In genomic region chr1:56542651-56543050, GRCh38 we compare ENCODE assay signal across 23 cellular contexts. TPM values are rescaled to one million over a fixed set of nuclear protein-coding genes. Genes with fewer than 3 reads are reported as not detected.
DNase-seq lines count a peak whose midpoint lies in the region; ATAC-seq, FAIRE-seq and TF ChIP-seq lines count a peak whose summit lies in the region.
"Had no signal": no experiment of that assay in that cellular context is flagged by ENCODE, and none has a peak within 500 bp of the region (broad histone marks: within the 10 kb centered on the region; RNA-seq: fewer than 3 reads in every experiment).

No MANE protein-coding gene starts in this region.

- no peaks in the 10 kb centered on the region for H3K27me3 ChIP-seq in GM23338 (ENCODE audit: insufficient read depth)
- H3K27me3 ChIP-seq in thyroid gland = no peaks in the 10 kb centered on the region
- no peaks in the 10 kb centered on the region for H3K27me3 ChIP-seq in tibial nerve

- TF ChIP-seq POLR2A in thyroid gland (IDR thresholded peaks at IDR 0.05) (no peak), tibial nerve (IDR thresholded peaks at IDR 0.05) (no peak), H54 (IDR thresholded peaks at IDR 0.05; ENCODE audit: low read depth, low read length) (no peak)

- H3K4me3 Mint-ChIP-seq in GM23338 = no peak overlapping the region
- no peak overlapping the region for H3K4me3 Mint-ChIP-seq in activated CD4-positive, alpha-beta T cell treated with anti-CD3 and anti-CD28 coated beads, Interleukin-2, amount 10 ng/mL, durations not matched to agents 7 days and 5 days
- H3K4me3 Mint-ChIP-seq: CD4-positive, alpha-beta memory T cell; HFFc6 had no signal

- TF ChIP-seq CTCF in GM23338 (conservative IDR thresholded peaks at IDR 0.05; ENCODE audit: low read depth in 2 of 2) (no peak), HEK293 (tag by site-specific recombination; IDR thresholded peaks at IDR 0.05) (no peak), thyroid gland (IDR thresholded peaks at IDR 0.05) (no peak), tibial nerve (IDR thresholded peaks at IDR 0.05) (no peak)

- H3K9me2 ChIP-seq in GM23338 (ENCODE audit: insufficient read depth) = peaks cover 6% of the 10 kb centered on the region; the same call in 1 of the 2 replicates

- H2AFZ ChIP-seq in GM23338 = no peak overlapping the region
- H2AFZ ChIP-seq: GM23248 had no signal

- no peak overlapping the region for H3K4me3 ChIP-seq in GM23338
- H3K4me3 ChIP-seq in HEK293 (ENCODE audit: low read depth, low read length) = no peak overlapping the region
- H3K4me3 ChIP-seq in thyroid gland (replicated peaks in 1 of 3) = no peak overlapping the region
- H3K4me3 ChIP-seq in tibial nerve = no peak overlapping the region
- H3K4me3 ChIP-seq: A549, GM23248 had no signal

- H3K36me3 ChIP-seq in GM23338 (ENCODE audit: insufficient read depth) (0 out of 2 replicates have a peak, but pooled peaks cover 6% of the 10 kb centered on the region), HEK293 (ENCODE audit: control insufficient read depth in 2 of 2, insufficient read depth in 1 of 2, low read length in 2 of 2) (no peaks in the 10 kb centered on the region), thyroid gland (no peaks in the 10 kb centered on the region), tibial nerve (no peaks in the 10 kb centered on the region)

- peaks cover 96% of the 10 kb centered on the region for H3K79me2 ChIP-seq in GM23338 (replicated peaks; ENCODE audit: insufficient read depth)

- H3K4me1 Mint-ChIP-seq in GM23338 = peaks cover 89% of the 10 kb centered on the region
- no peaks in the 10 kb centered on the region for H3K4me1 Mint-ChIP-seq in activated CD4-positive, alpha-beta T cell treated with anti-CD3 and anti-CD28 coated beads, Interleukin-2, amount 10 ng/mL, durations not matched to agents 7 days and 5 days
- H3K4me1 Mint-ChIP-seq: CD4-positive, alpha-beta memory T cell had no signal

- DNase-seq in GM23338 (ENCODE audit: low spot score) (no peak), fibroblast of gingiva (ENCODE audit: low read depth) (peak; percentile 48), thyroid gland (peak; percentile 81 to 84), tibial nerve (ENCODE audit: low spot score in 2 of 2) (no peak), H54 (ENCODE audit: insufficient read length, low spot score) (no peak)
- no peak for DNase-seq in activated CD4-positive, alpha-beta T cell treated with anti-CD3 and anti-CD28 coated beads, Interleukin-2, amount 10 ng/mL, durations not matched to agents 7 days and 5 days
- DNase-seq: 8988T; ACHN; AML-193; C1 segment of cervical spinal cord; Calu3; CD4-positive, alpha-beta memory T cell; COR-L47; DMS53; DMS79 treated with DMSO at 0.1 percent for 48 hours; GM23248; H7; HFFc6 had no signal

- H3K27me3 Mint-ChIP-seq in GM23338 (ENCODE audit: insufficient read depth, low read depth, poor library complexity) = peaks cover 4% of the 10 kb centered on the region
- peaks cover 6% of the 10 kb centered on the region for H3K27me3 Mint-ChIP-seq in activated CD4-positive, alpha-beta T cell treated with anti-CD3 and anti-CD28 coated beads, Interleukin-2, amount 10 ng/mL, durations not matched to agents 7 days and 5 days

- CTCF ChIA-PET in HEK293 (lab: Yijun Ruan, JAX) = interaction anchor here (0.7 kb wide), 1 partner anchor 1007 kb away, joined by 6 read pairs; no protein-coding TSS in a partner anchor
- CTCF ChIA-PET in activated CD4-positive, alpha-beta T cell treated with anti-CD3 and anti-CD28 coated beads, Interleukin-2, amount 10 ng/mL, durations not matched to agents 7 days and 5 days (lab: Charles Lee) = no interaction called here

- ATAC-seq in GM23338 = no peak
- ATAC-seq: A549, HCT116 had no signal

- POLR2A ChIA-PET in HEK293 (lab: Yijun Ruan, JAX) = no interaction called here
- POLR2A ChIA-PET in activated CD4-positive, alpha-beta T cell treated with anti-CD3 and anti-CD28 coated beads, Interleukin-2, amount 10 ng/mL, durations not matched to agents 7 days and 5 days (lab: Charles Lee) = no interaction called here

- FAIRE-seq in H54 (lab: Jason Lieb, UNC) = no peak
- FAIRE-seq: A549, G401.6, GM12892 had no signal

- H3K4me1 ChIP-seq in GM23338 (ENCODE audit: insufficient read depth) = peaks cover 93% of the 10 kb centered on the region
- H3K4me1 ChIP-seq in HEK293 (ENCODE audit: control insufficient read depth, insufficient read depth, low read length) = peaks cover 3% of the 10 kb centered on the region; the same call in 1 of the 2 replicates
- peaks cover 92 to 96% of the 10 kb centered on the region in 2 donors for H3K4me1 ChIP-seq in thyroid gland
- H3K4me1 ChIP-seq in tibial nerve = peaks cover 0 to 89% (median 17%) of the 10 kb centered on the region in 4 donors
- H3K4me1 ChIP-seq: A549 had no signal

- WGBS in thyroid gland, 2 donors = 23 to 45% methylated on average over 5 of the region's 5 CpGs
- WGBS in tibial nerve, 2 donors = 84 to 97% methylated on average over 5 of the region's 5 CpGs

- 0 out of 2 replicates have a peak, but pooled peaks cover 6% of the 10 kb centered on the region for H3F3A ChIP-seq in GM23338 (replicated peaks; ENCODE audit: low read depth)

- TF ChIP-seq EP300 in tibial nerve (IDR thresholded peaks at IDR 0.05) = no peak

- no peaks in the 10 kb centered on the region for H4K20me1 ChIP-seq in GM23338 (replicated peaks; ENCODE audit: insufficient read depth)

- H3K4me2 ChIP-seq in GM23338 = peak overlapping the region; percentile 7; the same call in 1 of the 2 replicates
- H3K4me2 ChIP-seq: A549 had no signal

- H3K9me3 Mint-ChIP-seq in GM23338 = no peaks in the 10 kb centered on the region
- H3K9me3 Mint-ChIP-seq in activated CD4-positive, alpha-beta T cell treated with anti-CD3 and anti-CD28 coated beads, Interleukin-2, amount 10 ng/mL, durations not matched to agents 7 days and 5 days = no peaks in the 10 kb centered on the region
- H3K9me3 Mint-ChIP-seq: HFFc6 had no signal

- no peaks in the 10 kb centered on the region for H3K9me3 ChIP-seq in HEK293 (ENCODE audit: control insufficient read depth, insufficient read depth, low read depth, low read length)
- no peaks in the 10 kb centered on the region for H3K9me3 ChIP-seq in thyroid gland
- no peaks in the 10 kb centered on the region for H3K9me3 ChIP-seq in tibial nerve
- H3K9me3 ChIP-seq: A549 had no signal

- intact Hi-C loops in thyroid gland (cut with DNase I) = no loop called here

- H3K36me3 Mint-ChIP-seq in GM23338 (ENCODE audit: low read depth) = peaks cover 37% of the 10 kb centered on the region
- no peaks in the 10 kb centered on the region for H3K36me3 Mint-ChIP-seq in activated CD4-positive, alpha-beta T cell treated with anti-CD3 and anti-CD28 coated beads, Interleukin-2, amount 10 ng/mL, durations not matched to agents 7 days and 5 days (ENCODE audit: low read depth)
- H3K36me3 Mint-ChIP-seq: CD4-positive, alpha-beta memory T cell had no signal

- H3K27ac ChIP-seq in GM23338 (ENCODE audit: low read depth) (peak overlapping the region; percentile 45; the same call in 1 of the 2 replicates), HEK293 (ENCODE audit: extremely low read depth, low read depth, low read length) (no peak overlapping the region), thyroid gland (peak overlapping the region; percentile 70 to 78 (median 76)), tibial nerve (no peak overlapping the region)
- H3K27ac ChIP-seq: A549, GM23248 had no signal

- H3K27ac Mint-ChIP-seq in GM23338 = no peak overlapping the region
- H3K27ac Mint-ChIP-seq in activated CD4-positive, alpha-beta T cell treated with anti-CD3 and anti-CD28 coated beads, Interleukin-2, amount 10 ng/mL, durations not matched to agents 7 days and 5 days = no peak overlapping the region
- H3K27ac Mint-ChIP-seq: CD4-positive, alpha-beta memory T cell; HFFc6 had no signal

TF ChIP-seq in GM23338, 12 proteins besides CTCF, POLR2A, EP300 and RAD21 (continues in another document):
- no peak for TF ChIP-seq EZH2 (IDR thresholded peaks at IDR 0.05; ENCODE audit: low read depth, unreplicated experiment)
- no peak for TF ChIP-seq EZH2phosphoT487 (IDR thresholded peaks at IDR 0.05; ENCODE audit: unreplicated experiment)
- no peak for TF ChIP-seq ZNF114 (CRISPR knock-in tag; IDR thresholded peaks at IDR 0.05)
- TF ChIP-seq ZNF331 (CRISPR knock-in tag; IDR thresholded peaks at IDR 0.05; ENCODE audit: low read depth) = no peak
- no peak for TF ChIP-seq STAT1 (IDR thresholded peaks at IDR 0.05; ENCODE audit: unreplicated experiment)
- TF ChIP-seq NANOG (IDR thresholded peaks at IDR 0.05; ENCODE audit: borderline replicate concordance) = no peak

TF ChIP-seq in HEK293, 187 proteins besides CTCF, POLR2A, EP300 and RAD21:
- no peak for TF ChIP-seq ZNF658 (tag by site-specific recombination; IDR thresholded peaks at IDR 0.05)
- peak; percentile 60; the same call in 1 of the 2 replicates for TF ChIP-seq ZBTB6 (tag by site-specific recombination; IDR thresholded peaks at IDR 0.05)
- no peak for TF ChIP-seq EGR2 (tag by site-specific recombination; IDR thresholded peaks at IDR 0.05; ENCODE audit: low read depth)
TF ChIP-seq in HEK293: peak in this region for 1.

RNA-seq across cellular contexts. Expression of gene PLPP3, which starts 36.7 kb away (rescaled TPM):
- 49.0 and 61.9 TPM in 2 replicates for total RNA-seq in GM23338 (2014; rRNA removed; shearing (Covaris generic))
- 41.9 and 42.2 TPM in 2 replicates for polyA plus RNA-seq in GM23338 (2016; fragmentation: Nextera tagmentation; extraction: Ambion mirVana)
- 100 to 1,000 TPM; 257 to 764 (median 675) TPM for total RNA-seq in thyroid gland
- 100 to 1,000 TPM; 139 to 307 (median 267) TPM for total RNA-seq in tibial nerve
- not detected for total RNA-seq in activated CD4-positive, alpha-beta T cell treated with anti-CD3 and anti-CD28 coated beads, Interleukin-2, amount 10 ng/mL, durations not matched to agents 7 days and 5 days
- polyA plus RNA-seq: CD4-positive, alpha-beta memory T cell had no signal

Comparison
In these comparisons a context has a peak if more than half of its experiments do, and no peak if none do; other contexts are left out.
1. DNase-seq: peak in fibroblast of gingiva (single experiment) and thyroid gland (2 of 2); none in GM23338 (single experiment), tibial nerve (0 of 2), H54 (single experiment) and activated CD4-positive, alpha-beta T cell treated with anti-CD3 and anti-CD28 coated beads, Interleukin-2, amount 10 ng/mL, durations not matched to agents 7 days and 5 days (single experiment).
2. H3K27ac ChIP-seq: peak in GM23338 (single experiment) and thyroid gland (3 of 3); none in HEK293 (single experiment) and tibial nerve (0 of 4).
3. RNA of gene PLPP3, which starts 36.7 kb away (total RNA-seq): 257 to 764 TPM in thyroid gland, 139 to 307 TPM in tibial nerve and 49.0 to 61.9 TPM in GM23338; not detected in activated CD4-positive, alpha-beta T cell treated with anti-CD3 and anti-CD28 coated beads, Interleukin-2, amount 10 ng/mL, durations not matched to agents 7 days and 5 days; every median in the first group is over 10 times any median in the second.